30 cellular contexts compared by ENCODE assay signal in the genomic region with DNA sequence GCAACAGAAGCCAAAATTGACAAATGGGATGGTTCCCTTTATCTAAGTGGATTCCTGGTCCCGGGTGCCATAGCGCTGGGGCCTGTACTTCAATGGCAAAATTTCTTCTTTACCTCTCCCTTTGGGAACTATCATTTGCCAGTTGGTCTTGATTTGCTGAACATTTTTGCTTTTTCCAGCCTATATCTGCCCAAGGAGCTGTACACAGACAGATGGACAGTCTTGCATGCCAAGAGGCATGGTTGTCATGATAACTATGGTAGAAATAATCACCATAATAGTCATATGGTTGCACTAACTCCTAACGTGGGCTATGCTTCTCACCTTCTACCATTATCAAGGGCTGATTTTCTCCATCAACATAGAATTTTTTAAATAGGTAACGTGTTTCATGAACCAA.
"Had no signal": no experiment of that assay in that cellular context is flagged by ENCODE, and none has a peak within 500 bp of the region (broad histone marks: within the 10 kb centered on the region; RNA-seq: fewer than 3 reads in every experiment).

No MANE protein-coding gene starts in this region.

- H3K36me3 ChIP-seq: adrenal gland, ascending aorta, brain microvascular endothelial cell, breast epithelium, cardiac muscle cell had no signal

- H3K27ac ChIP-seq: adrenal gland, ascending aorta, body of pancreas, brain microvascular endothelial cell, breast epithelium, cardiac muscle cell had no signal

- H3K4me3 ChIP-seq: adrenal gland, ascending aorta, body of pancreas, breast epithelium, cardiac muscle cell had no signal

- ATAC-seq: activated naive CD4-positive, alpha-beta T cell treated with anti-CD3 and anti-CD28 coated beads, Interleukin-2, amount 50 U/mL, for 72 hours; activated naive CD8-positive, alpha-beta T cell treated with anti-CD3 and anti-CD28 coated beads, Interleukin-2, amount 50 U/mL, for 24 hours; activated T-cell treated with anti-CD3 and anti-CD28 coated beads, Interleukin-2, amount 50 U/mL, for 4 hours; activated T-cell treated with anti-CD3 and anti-CD28 coated beads, Interleukin-2, amount 50 U/mL, for 72 hours; activated T-helper 17 cell treated with anti-CD3 and anti-CD28 coated beads, Interleukin-2, amount 50 U/mL, for 72 hours; body of pancreas had no signal

- DNase-seq: activated effector memory CD4-positive, alpha-beta T cell treated with anti-CD3 and anti-CD28 coated beads, Interleukin-2, amount 50 U/mL, for 16 hours; activated effector memory CD4-positive, alpha-beta T cell treated with Interleukin-2 at 50 U/mL for 16 hours; activated gamma-delta T cell; activated gamma-delta T cell treated with Interleukin-2 at 50 U/mL for 16 hours; activated naive CD4-positive, alpha-beta T cell; activated naive CD4-positive, alpha-beta T cell treated with anti-CD3 and anti-CD28 coated beads for 36 hours; activated naive CD4-positive, alpha-beta T cell treated with anti-CD3 and anti-CD28 coated beads, Interleukin-2, amount 10 ng/mL, durations not matched to agents 7 days and 5 days; activated naive CD4-positive, alpha-beta T cell treated with anti-CD3 and anti-CD28 coated beads, Interleukin-2, amount 50 U/mL, for 16 hours; activated naive CD4-positive, alpha-beta T cell treated with Interleukin-2 at 50 U/mL for 16 hours; activated naive CD8-positive, alpha-beta T cell treated with anti-CD3 and anti-CD28 coated beads for 36 hours; activated naive CD8-positive, alpha-beta T cell treated with anti-CD3 and anti-CD28 coated beads, Interleukin-2, amount 10 ng/mL, durations not matched to agents 7 days and 5 days; activated naive CD8-positive, alpha-beta T cell treated with anti-CD3 and anti-CD28 coated beads, Interleukin-2, amount 50 U/mL, for 24 hours; activated T-cell treated with anti-CD3 and anti-CD28 coated beads, Interleukin-2, amount 50 U/mL, for 1 hour; activated T-cell treated with anti-CD3 and anti-CD28 coated beads, Interleukin-2, amount 50 U/mL, for 24 hours; activated T-cell treated with anti-CD3 and anti-CD28 coated beads, Interleukin-2, amount 50 U/mL, for 4 hours; activated T-cell treated with anti-CD3 and anti-CD28 coated beads, Interleukin-2, amount 50 U/mL, for 48 hours; activated T-cell treated with anti-CD3 and anti-CD28 coated beads, Interleukin-2, amount 50 U/mL, for 72 hours; adrenal gland; amniotic stem cell; amygdala; anterior cingulate cortex; body of pancreas; brain microvascular endothelial cell; central memory CD4-positive, alpha-beta T cell; cerebellar nuclear complex had no signal

- H3K4me1 ChIP-seq: adrenal gland, ascending aorta, body of pancreas, breast epithelium had no signal

- H3K9me3 ChIP-seq: adrenal gland, ascending aorta, body of pancreas, breast epithelium had no signal

- H3K27me3 ChIP-seq: adrenal gland, ascending aorta, body of pancreas, brain microvascular endothelial cell, breast epithelium, cardiac muscle cell had no signal
